In the genomic region with DNA sequence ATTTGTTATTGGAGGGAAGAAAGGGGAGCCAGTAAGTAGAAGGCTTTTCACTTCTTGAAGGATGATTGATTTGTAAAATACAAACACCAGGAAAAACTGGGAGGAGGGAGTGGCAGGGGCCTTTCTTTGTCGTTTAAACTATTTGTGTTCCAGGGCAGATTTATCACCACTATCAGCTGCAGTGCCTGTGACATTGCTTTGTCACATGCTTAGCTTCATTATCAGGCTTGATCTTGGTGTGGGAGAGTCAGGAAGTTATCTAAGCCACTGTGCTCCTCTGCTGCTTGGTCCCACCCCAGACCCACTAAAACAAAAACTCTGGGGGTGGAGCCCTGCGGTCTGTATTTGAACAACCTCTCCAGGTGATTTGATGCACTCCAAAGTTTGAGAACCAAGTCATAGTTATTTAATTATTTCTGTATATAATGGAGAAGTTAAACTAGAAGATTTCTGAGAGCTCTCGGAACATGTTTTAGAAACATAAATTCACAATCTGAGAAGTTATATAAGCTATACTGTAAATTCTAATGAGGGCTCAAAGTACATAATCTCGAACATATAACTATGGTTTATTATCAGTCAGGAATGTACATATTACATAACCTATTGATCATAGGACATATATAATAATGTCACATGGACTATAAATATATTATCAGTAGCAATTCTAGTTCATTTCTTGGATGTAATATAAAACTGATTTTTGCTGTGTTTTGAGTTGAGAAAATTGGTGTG, we compare ENCODE assay signal across 1 cellular context.
TF ChIP-seq lines count a peak whose summit lies in the region.

No MANE protein-coding gene starts in this region.

TF ChIP-seq in K562, 482 proteins besides CTCF, POLR2A, EP300 and RAD21 (continued from another document and continues in another):
- TF ChIP-seq, protein P1, sequence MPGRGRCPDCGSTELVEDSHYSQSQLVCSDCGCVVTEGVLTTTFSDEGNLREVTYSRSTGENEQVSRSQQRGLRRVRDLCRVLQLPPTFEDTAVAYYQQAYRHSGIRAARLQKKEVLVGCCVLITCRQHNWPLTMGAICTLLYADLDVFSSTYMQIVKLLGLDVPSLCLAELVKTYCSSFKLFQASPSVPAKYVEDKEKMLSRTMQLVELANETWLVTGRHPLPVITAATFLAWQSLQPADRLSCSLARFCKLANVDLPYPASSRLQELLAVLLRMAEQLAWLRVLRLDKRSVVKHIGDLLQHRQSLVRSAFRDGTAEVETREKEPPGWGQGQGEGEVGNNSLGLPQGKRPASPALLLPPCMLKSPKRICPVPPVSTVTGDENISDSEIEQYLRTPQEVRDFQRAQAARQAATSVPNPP (IDR thresholded peaks at IDR 0.05; ENCODE audit: borderline replicate concordance, insufficient read depth, insufficient read length), result no peak
- TF ChIP-seq, protein P2, sequence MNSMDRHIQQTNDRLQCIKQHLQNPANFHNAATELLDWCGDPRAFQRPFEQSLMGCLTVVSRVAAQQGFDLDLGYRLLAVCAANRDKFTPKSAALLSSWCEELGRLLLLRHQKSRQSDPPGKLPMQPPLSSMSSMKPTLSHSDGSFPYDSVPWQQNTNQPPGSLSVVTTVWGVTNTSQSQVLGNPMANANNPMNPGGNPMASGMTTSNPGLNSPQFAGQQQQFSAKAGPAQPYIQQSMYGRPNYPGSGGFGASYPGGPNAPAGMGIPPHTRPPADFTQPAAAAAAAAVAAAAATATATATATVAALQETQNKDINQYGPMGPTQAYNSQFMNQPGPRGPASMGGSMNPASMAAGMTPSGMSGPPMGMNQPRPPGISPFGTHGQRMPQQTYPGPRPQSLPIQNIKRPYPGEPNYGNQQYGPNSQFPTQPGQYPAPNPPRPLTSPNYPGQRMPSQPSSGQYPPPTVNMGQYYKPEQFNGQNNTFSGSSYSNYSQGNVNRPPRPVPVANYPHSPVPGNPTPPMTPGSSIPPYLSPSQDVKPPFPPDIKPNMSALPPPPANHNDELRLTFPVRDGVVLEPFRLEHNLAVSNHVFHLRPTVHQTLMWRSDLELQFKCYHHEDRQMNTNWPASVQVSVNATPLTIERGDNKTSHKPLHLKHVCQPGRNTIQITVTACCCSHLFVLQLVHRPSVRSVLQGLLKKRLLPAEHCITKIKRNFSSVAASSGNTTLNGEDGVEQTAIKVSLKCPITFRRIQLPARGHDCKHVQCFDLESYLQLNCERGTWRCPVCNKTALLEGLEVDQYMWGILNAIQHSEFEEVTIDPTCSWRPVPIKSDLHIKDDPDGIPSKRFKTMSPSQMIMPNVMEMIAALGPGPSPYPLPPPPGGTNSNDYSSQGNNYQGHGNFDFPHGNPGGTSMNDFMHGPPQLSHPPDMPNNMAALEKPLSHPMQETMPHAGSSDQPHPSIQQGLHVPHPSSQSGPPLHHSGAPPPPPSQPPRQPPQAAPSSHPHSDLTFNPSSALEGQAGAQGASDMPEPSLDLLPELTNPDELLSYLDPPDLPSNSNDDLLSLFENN (IDR thresholded peaks at IDR 0.05; ENCODE audit: low read depth in 2 of 2, low read length in 2 of 2), result 0 out of 4 replicates have a peak, but pooled peaks of 1 of the 2 experiments have one; percentile 32
- TF ChIP-seq NFATC3 (IDR thresholded peaks at IDR 0.05) (no peak), RBBP5 (IDR thresholded peaks at IDR 0.05; ENCODE audit: borderline replicate concordance, insufficient read depth, low read length, poor library complexity, severe bottlenecking) (no peak), ATF7 (IDR thresholded peaks at IDR 0.05) (peak; percentile 52; the same call in 1 of the 2 replicates), DACH1 (IDR thresholded peaks at IDR 0.05; ENCODE audit: partially characterized antibody) (peak; percentile 59), TAL1 (IDR thresholded peaks at IDR 0.05) (peak; percentile 39; the same call in 1 of the 2 replicates), TBP (optimal IDR thresholded peaks at IDR 0.05; ENCODE audit: low read depth, low read length) (no peak), STAT5B (CRISPR knock-in tag; IDR thresholded peaks at IDR 0.05) (no peak), NFXL1 (CRISPR knock-in tag; IDR thresholded peaks at IDR 0.05) (no peak), SNRNP70 (optimal IDR thresholded peaks at IDR 0.05; ENCODE audit: low read depth, low read length) (no peak), ETV6 (IDR thresholded peaks at IDR 0.05; ENCODE audit: borderline replicate concordance in 1 of 2, low read depth in 2 of 2, low read length in 1 of 2) (no peak), ETV6 (CRISPR knock-in tag; IDR thresholded peaks at IDR 0.05; ENCODE audit: borderline replicate concordance) (no peak), ZNF696 (CRISPR knock-in tag; conservative IDR thresholded peaks at IDR 0.05) (no peak), SETDB1 (IDR thresholded peaks at IDR 0.05; ENCODE audit: low read length) (no peak), ZNF232 (CRISPR knock-in tag; IDR thresholded peaks at IDR 0.05) (no peak), C11orf30 (IDR thresholded peaks at IDR 0.05; ENCODE audit: low read depth) (no peak), PHF20 (IDR thresholded peaks at IDR 0.05; ENCODE audit: partially characterized antibody) (no peak), SMAD1 (IDR thresholded peaks at IDR 0.05; ENCODE audit: low read depth, low read length, partially characterized antibody) (no peak), ZNF77 (CRISPR knock-in tag; IDR thresholded peaks at IDR 0.05) (no peak), ZEB2 (IDR thresholded peaks at IDR 0.05) (peak; percentile 71; the same call in 1 of the 2 replicates), KAT8 (IDR thresholded peaks at IDR 0.05; ENCODE audit: low read depth) (no peak), TRIM28 (IDR thresholded peaks at IDR 0.05) (no peak), HNRNPUL1 (IDR thresholded peaks at IDR 0.05; ENCODE audit: low read length) (no peak), LEF1 (IDR thresholded peaks at IDR 0.05) (0 out of 2 replicates have a peak, but pooled peaks have one; percentile 43), HNRNPK (IDR thresholded peaks at IDR 0.05; ENCODE audit: low read depth, low read length, poor library complexity, severe bottlenecking) (no peak), KDM5B (IDR thresholded peaks at IDR 0.05; ENCODE audit: insufficient replicate concordance, low read depth, low read length) (no peak), PHB (CRISPR knock-in tag; IDR thresholded peaks at IDR 0.05) (no peak), RBM34 (IDR thresholded peaks at IDR 0.05; ENCODE audit: borderline replicate concordance, insufficient read depth, low read length) (no peak)
- TF ChIP-seq, protein P3, sequence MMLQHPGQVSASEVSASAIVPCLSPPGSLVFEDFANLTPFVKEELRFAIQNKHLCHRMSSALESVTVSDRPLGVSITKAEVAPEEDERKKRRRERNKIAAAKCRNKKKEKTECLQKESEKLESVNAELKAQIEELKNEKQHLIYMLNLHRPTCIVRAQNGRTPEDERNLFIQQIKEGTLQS (IDR thresholded peaks at IDR 0.05), result no peak
- TF ChIP-seq, protein P3 (CRISPR knock-in tag; conservative IDR thresholded peaks at IDR 0.05), result no peak
- TF ChIP-seq, protein P4, sequence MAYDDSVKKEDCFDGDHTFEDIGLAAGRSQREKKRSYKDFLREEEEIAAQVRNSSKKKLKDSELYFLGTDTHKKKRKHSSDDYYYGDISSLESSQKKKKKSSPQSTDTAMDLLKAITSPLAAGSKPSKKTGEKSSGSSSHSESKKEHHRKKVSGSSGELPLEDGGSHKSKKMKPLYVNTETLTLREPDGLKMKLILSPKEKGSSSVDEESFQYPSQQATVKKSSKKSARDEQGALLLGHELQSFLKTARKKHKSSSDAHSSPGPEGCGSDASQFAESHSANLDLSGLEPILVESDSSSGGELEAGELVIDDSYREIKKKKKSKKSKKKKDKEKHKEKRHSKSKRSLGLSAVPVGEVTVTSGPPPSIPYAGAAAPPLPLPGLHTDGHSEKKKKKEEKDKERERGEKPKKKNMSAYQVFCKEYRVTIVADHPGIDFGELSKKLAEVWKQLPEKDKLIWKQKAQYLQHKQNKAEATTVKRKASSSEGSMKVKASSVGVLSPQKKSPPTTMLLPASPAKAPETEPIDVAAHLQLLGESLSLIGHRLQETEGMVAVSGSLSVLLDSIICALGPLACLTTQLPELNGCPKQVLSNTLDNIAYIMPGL (CRISPR knock-in tag; IDR thresholded peaks at IDR 0.05), result no peak
- TF ChIP-seq, protein P5, sequence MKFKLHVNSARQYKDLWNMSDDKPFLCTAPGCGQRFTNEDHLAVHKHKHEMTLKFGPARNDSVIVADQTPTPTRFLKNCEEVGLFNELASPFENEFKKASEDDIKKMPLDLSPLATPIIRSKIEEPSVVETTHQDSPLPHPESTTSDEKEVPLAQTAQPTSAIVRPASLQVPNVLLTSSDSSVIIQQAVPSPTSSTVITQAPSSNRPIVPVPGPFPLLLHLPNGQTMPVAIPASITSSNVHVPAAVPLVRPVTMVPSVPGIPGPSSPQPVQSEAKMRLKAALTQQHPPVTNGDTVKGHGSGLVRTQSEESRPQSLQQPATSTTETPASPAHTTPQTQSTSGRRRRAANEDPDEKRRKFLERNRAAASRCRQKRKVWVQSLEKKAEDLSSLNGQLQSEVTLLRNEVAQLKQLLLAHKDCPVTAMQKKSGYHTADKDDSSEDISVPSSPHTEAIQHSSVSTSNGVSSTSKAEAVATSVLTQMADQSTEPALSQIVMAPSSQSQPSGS (CRISPR knock-in tag; IDR thresholded peaks at IDR 0.05), result no peak
- TF ChIP-seq, protein P6, sequence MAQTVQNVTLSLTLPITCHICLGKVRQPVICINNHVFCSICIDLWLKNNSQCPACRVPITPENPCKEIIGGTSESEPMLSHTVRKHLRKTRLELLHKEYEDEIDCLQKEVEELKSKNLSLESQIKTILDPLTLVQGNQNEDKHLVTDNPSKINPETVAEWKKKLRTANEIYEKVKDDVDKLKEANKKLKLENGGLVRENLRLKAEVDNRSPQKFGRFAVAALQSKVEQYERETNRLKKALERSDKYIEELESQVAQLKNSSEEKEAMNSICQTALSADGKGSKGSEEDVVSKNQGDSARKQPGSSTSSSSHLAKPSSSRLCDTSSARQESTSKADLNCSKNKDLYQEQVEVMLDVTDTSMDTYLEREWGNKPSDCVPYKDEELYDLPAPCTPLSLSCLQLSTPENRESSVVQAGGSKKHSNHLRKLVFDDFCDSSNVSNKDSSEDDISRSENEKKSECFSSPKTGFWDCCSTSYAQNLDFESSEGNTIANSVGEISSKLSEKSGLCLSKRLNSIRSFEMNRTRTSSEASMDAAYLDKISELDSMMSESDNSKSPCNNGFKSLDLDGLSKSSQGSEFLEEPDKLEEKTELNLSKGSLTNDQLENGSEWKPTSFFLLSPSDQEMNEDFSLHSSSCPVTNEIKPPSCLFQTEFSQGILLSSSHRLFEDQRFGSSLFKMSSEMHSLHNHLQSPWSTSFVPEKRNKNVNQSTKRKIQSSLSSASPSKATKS (CRISPR knock-in tag; IDR thresholded peaks at IDR 0.05), result no peak
- TF ChIP-seq, protein P7, sequence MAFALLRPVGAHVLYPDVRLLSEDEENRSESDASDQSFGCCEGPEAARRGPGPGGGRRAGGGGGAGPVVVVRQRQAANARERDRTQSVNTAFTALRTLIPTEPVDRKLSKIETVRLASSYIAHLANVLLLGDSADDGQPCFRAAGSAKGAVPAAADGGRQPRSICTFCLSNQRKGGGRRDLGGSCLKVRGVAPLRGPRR (CRISPR knock-in tag; IDR thresholded peaks at IDR 0.05), result no peak
- TF ChIP-seq, protein P8, sequence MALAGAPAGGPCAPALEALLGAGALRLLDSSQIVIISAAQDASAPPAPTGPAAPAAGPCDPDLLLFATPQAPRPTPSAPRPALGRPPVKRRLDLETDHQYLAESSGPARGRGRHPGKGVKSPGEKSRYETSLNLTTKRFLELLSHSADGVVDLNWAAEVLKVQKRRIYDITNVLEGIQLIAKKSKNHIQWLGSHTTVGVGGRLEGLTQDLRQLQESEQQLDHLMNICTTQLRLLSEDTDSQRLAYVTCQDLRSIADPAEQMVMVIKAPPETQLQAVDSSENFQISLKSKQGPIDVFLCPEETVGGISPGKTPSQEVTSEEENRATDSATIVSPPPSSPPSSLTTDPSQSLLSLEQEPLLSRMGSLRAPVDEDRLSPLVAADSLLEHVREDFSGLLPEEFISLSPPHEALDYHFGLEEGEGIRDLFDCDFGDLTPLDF (CRISPR knock-in tag; IDR thresholded peaks at IDR 0.05), result no peak
- TF ChIP-seq, protein P9, sequence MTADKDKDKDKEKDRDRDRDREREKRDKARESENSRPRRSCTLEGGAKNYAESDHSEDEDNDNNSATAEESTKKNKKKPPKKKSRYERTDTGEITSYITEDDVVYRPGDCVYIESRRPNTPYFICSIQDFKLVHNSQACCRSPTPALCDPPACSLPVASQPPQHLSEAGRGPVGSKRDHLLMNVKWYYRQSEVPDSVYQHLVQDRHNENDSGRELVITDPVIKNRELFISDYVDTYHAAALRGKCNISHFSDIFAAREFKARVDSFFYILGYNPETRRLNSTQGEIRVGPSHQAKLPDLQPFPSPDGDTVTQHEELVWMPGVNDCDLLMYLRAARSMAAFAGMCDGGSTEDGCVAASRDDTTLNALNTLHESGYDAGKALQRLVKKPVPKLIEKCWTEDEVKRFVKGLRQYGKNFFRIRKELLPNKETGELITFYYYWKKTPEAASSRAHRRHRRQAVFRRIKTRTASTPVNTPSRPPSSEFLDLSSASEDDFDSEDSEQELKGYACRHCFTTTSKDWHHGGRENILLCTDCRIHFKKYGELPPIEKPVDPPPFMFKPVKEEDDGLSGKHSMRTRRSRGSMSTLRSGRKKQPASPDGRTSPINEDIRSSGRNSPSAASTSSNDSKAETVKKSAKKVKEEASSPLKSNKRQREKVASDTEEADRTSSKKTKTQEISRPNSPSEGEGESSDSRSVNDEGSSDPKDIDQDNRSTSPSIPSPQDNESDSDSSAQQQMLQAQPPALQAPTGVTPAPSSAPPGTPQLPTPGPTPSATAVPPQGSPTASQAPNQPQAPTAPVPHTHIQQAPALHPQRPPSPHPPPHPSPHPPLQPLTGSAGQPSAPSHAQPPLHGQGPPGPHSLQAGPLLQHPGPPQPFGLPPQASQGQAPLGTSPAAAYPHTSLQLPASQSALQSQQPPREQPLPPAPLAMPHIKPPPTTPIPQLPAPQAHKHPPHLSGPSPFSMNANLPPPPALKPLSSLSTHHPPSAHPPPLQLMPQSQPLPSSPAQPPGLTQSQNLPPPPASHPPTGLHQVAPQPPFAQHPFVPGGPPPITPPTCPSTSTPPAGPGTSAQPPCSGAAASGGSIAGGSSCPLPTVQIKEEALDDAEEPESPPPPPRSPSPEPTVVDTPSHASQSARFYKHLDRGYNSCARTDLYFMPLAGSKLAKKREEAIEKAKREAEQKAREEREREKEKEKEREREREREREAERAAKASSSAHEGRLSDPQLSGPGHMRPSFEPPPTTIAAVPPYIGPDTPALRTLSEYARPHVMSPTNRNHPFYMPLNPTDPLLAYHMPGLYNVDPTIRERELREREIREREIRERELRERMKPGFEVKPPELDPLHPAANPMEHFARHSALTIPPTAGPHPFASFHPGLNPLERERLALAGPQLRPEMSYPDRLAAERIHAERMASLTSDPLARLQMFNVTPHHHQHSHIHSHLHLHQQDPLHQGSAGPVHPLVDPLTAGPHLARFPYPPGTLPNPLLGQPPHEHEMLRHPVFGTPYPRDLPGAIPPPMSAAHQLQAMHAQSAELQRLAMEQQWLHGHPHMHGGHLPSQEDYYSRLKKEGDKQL (CRISPR knock-in tag; IDR thresholded peaks at IDR 0.05; ENCODE audit: borderline replicate concordance), result no peak
